29 cellular contexts compared by ENCODE assay signal in genomic region chr11:121099885-121100284, GRCh38. TPM values are rescaled to one million over a fixed set of nuclear protein-coding genes. Genes with fewer than 3 reads are reported as not detected.
DNase-seq lines count a peak whose midpoint lies in the region; ATAC-seq and TF ChIP-seq lines count a peak whose summit lies in the region.
"Had no signal": no experiment of that assay in that cellular context is flagged by ENCODE, and none has a peak within 500 bp of the region (broad histone marks: within the 10 kb centered on the region; RNA-seq: fewer than 3 reads in every experiment).

No MANE protein-coding gene starts in this region.

- H3K27ac Mint-ChIP-seq in endothelial cell (ENCODE audit: unreplicated experiment) = no peak overlapping the region
- H3K27ac Mint-ChIP-seq: activated naive CD4-positive, alpha-beta T cell treated with anti-CD3 and anti-CD28 coated beads, Interleukin-2, amount 50 U/mL, for 72 hours; mesothelial cell of epicardium; stimulated activated naive CD8-positive, alpha-beta T cell treated with anti-CD3 and anti-CD28 coated beads, Interleukin-15, amount 100 ng/mL, for 72 hours had no signal

- no peak overlapping the region for H3K4me3 Mint-ChIP-seq in endothelial cell (ENCODE audit: unreplicated experiment)
- H3K4me3 Mint-ChIP-seq: mesothelial cell of epicardium; stimulated activated naive CD8-positive, alpha-beta T cell treated with anti-CD3 and anti-CD28 coated beads, Interleukin-15, amount 100 ng/mL, for 72 hours had no signal

- in situ Hi-C loops in astrocyte of the spinal cord (cut with HindIII; ENCODE audit: low sequenced_read_pairs) = no loop called here

- no peaks in the 10 kb centered on the region for H3K4me1 Mint-ChIP-seq in endothelial cell (ENCODE audit: unreplicated experiment)
- H3K4me1 Mint-ChIP-seq: mesothelial cell of epicardium; stimulated activated naive CD8-positive, alpha-beta T cell treated with anti-CD3 and anti-CD28 coated beads, Interleukin-15, amount 100 ng/mL, for 72 hours had no signal

- 88 to 91% (median 90%) methylated on average over 4 of the region's 4 CpGs for WGBS in spleen, 5 donors

- DNase-seq in AG08395 (ENCODE audit: low spot score) (peak; percentile 38), HCEC 1CT (peak; percentile 62), astrocyte of the spinal cord (ENCODE audit: low read depth, low spot score) (peak; percentile 22), foreskin fibroblast (peak; percentile 5 to 29), spleen (no peak), COLO668 (lab: John Stamatoyannopoulos, UW; ENCODE audit: unreplicated experiment) (no peak), endothelial cell (ENCODE audit: low spot score) (no peak)
- DNase-seq: activated CD4-positive, alpha-beta T cell treated with anti-CD3 and anti-CD28 coated beads for 4 hours; activated CD8-positive, alpha-beta memory T cell treated with anti-CD3 and anti-CD28 coated beads for 24 hours; activated effector memory CD4-positive, alpha-beta T cell treated with Interleukin-2 at 50 U/mL for 16 hours; effector CD4-positive, alpha-beta T cell; foreskin melanocyte; heart right ventricle; kidney glomerular epithelial cell; MV-4-11; NCI-H1436 treated with DMSO at 0.1 percent for 48 hours; NCI-H748 treated with DMSO at 0.1 percent for 48 hours; right cardiac atrium; SJCRH30; stimulated activated CD8-positive, alpha-beta memory T cell treated with anti-CD3 and anti-CD28 coated beads, Interleukin-4, amount 100 ng/mL, for 48 hours; stimulated activated naive CD8-positive, alpha-beta T cell treated with anti-CD3 and anti-CD28 coated beads, Interleukin-15, amount 100 ng/mL, for 72 hours; T1000; thyroid gland; WERI-Rb-1 had no signal

- no peaks in the 10 kb centered on the region for H3K36me3 ChIP-seq in spleen
- H3K36me3 ChIP-seq: BLaER1, heart right ventricle, SJCRH30, thyroid gland, WERI-Rb-1 had no signal

- no peaks in the 10 kb centered on the region for H3K9me3 ChIP-seq in spleen
- H3K9me3 ChIP-seq: BLaER1, heart right ventricle, SJCRH30, thyroid gland had no signal

- no peaks in the 10 kb centered on the region for H3K36me3 Mint-ChIP-seq in endothelial cell (ENCODE audit: low read depth, unreplicated experiment)
- H3K36me3 Mint-ChIP-seq: activated naive CD4-positive, alpha-beta T cell treated with anti-CD3 and anti-CD28 coated beads, Interleukin-2, amount 50 U/mL, for 72 hours; mesothelial cell of epicardium had no signal

- peaks cover 2% of the 10 kb centered on the region for H3K27me3 Mint-ChIP-seq in endothelial cell (ENCODE audit: unreplicated experiment)
- H3K27me3 Mint-ChIP-seq: stimulated activated naive CD8-positive, alpha-beta T cell treated with anti-CD3 and anti-CD28 coated beads, Interleukin-15, amount 100 ng/mL, for 72 hours had no signal

- no peak for ATAC-seq in GM19452 (IDR thresholded peaks at IDR 0.05; ENCODE audit: unreplicated experiment)
- ATAC-seq: activated naive CD4-positive, alpha-beta T cell treated with anti-CD3 and anti-CD28 coated beads, Interleukin-2, amount 50 U/mL, for 72 hours; heart right ventricle; right cardiac atrium; stimulated activated naive CD8-positive, alpha-beta T cell treated with anti-CD3 and anti-CD28 coated beads, Interleukin-15, amount 100 ng/mL, for 72 hours had no signal

- H3K27me3 ChIP-seq in spleen (replicated peaks in 1 of 7) = no peaks in the 10 kb centered on the region
- H3K27me3 ChIP-seq: BLaER1, heart right ventricle, SJCRH30, thyroid gland had no signal

- H3K9me3 Mint-ChIP-seq in endothelial cell (ENCODE audit: unreplicated experiment) = no peaks in the 10 kb centered on the region
- H3K9me3 Mint-ChIP-seq: mesothelial cell of epicardium had no signal

- no peak for TF ChIP-seq CTCF in astrocyte of the spinal cord (IDR thresholded peaks at IDR 0.05; ENCODE audit: low read depth, low read length)
- no peak for TF ChIP-seq CTCF in foreskin fibroblast (IDR thresholded peaks at IDR 0.05; ENCODE audit: low read depth, low read length)
- no peak for TF ChIP-seq CTCF in spleen (IDR thresholded peaks at IDR 0.05 in 8 of 11, conservative IDR thresholded peaks at IDR 0.05 in 3 of 11)
- no peak for TF ChIP-seq CTCF in endothelial cell (IDR thresholded peaks at IDR 0.05; ENCODE audit: unreplicated experiment)

- no peaks in the 10 kb centered on the region for H3K4me1 ChIP-seq in spleen
- H3K4me1 ChIP-seq: BLaER1, SJCRH30, thyroid gland had no signal

- intact Hi-C loops in spleen (cut with DNase I; ENCODE audit: low total_unique reads) = no loop called here

- no peak overlapping the region for H3K4me3 ChIP-seq in astrocyte of the spinal cord (ENCODE audit: low read depth, low read length)
- H3K4me3 ChIP-seq in foreskin fibroblast (ENCODE audit: low read depth in 1 of 2, low read length in 2 of 2) = no peak overlapping the region
- H3K4me3 ChIP-seq in spleen = no peak overlapping the region
- H3K4me3 ChIP-seq: BLaER1, heart right ventricle, SJCRH30, thyroid gland had no signal

- no peak for TF ChIP-seq POLR2A in spleen (IDR thresholded peaks at IDR 0.05)

- no peak overlapping the region for H3K27ac ChIP-seq in spleen
- H3K27ac ChIP-seq: BLaER1, epithelial cell of prostate, heart right ventricle, SJCRH30, thyroid gland, WERI-Rb-1 had no signal

RNA-seq across cellular contexts. Expression of gene TECTA, which starts 1.2 kb away (rescaled TPM):
- total RNA-seq in spleen = 1 to 10 TPM in 4 of 7 donors, under 1 TPM in 3; 0.66 to 3.3 (median 1.0) TPM
- under 1 TPM; 0.15 to 0.39 (median 0.16) TPM for polyA plus RNA-seq in spleen
- total RNA-seq in endothelial cell (ENCODE audit: unreplicated experiment) = 2.2 TPM

Comparison
In these comparisons a context has a peak if more than half of its experiments do, and no peak if none do; other contexts are left out.
1. DNase-seq: peak in AG08395 (single experiment), HCEC 1CT (single experiment), astrocyte of the spinal cord (single experiment) and foreskin fibroblast (2 of 2); none in spleen (single experiment), COLO668 (single experiment) and endothelial cell (single experiment).